ENCODE assay signal across 8 cellular contexts in genomic region chr2:24409700-24410556, GRCh38. TPM values are rescaled to one million over a fixed set of nuclear protein-coding genes. Genes with fewer than 3 reads are reported as not detected.
DNase-seq lines count a peak whose midpoint lies in the region; TF ChIP-seq lines count a peak whose summit lies in the region.

No MANE protein-coding gene starts in this region.

- H3K9ac ChIP-seq in mammary epithelial cell (ENCODE audit: insufficient read depth, low read length): no peak overlapping the region

- peaks cover 1% of the 10 kb centered on the region for H3K4me1 ChIP-seq in mammary epithelial cell (ENCODE audit: insufficient read depth, low read length)

- 47% methylated on average over 8 of the region's 13 CpGs for WGBS in mammary epithelial cell (ENCODE audit: low coverage, missing lambda C conversion rate)

- peak; percentile 38 for DNase-seq in stimulated activated CD4-positive, alpha-beta T cell treated with anti-CD3 and anti-CD28 coated beads, Interleukin-15, amount 100 ng/mL, for 24 hours
- DNase-seq in stimulated activated CD4-positive, alpha-beta T cell treated with anti-CD3 and anti-CD28 coated beads, Interleukin-12 subunit alpha, Interleukin-12 subunit beta, amount 100 ng/mL, for 4 hours: no peak
- peak; percentile 78 for DNase-seq in NCI-H1105 treated with DMSO at 0.1 percent for 48 hours (lab: John Stamatoyannopoulos, UW)
- peak; percentile 83 for DNase-seq in SIG-M5 treated with dmso at 0.1 percent for 504 hours (lab: John Stamatoyannopoulos, UW; ENCODE audit: unreplicated experiment)
- peak; percentile 49 for DNase-seq in mammary epithelial cell
- peak; percentile 14 for DNase-seq in kidney epithelial cell (ENCODE audit: low read depth)
- peak; percentile 1 for DNase-seq in stimulated activated CD8-positive, alpha-beta memory T cell treated with anti-CD3 and anti-CD28 coated beads, Interleukin-4, amount 100 ng/mL, for 24 hours (ENCODE audit: low read depth)
- no peak for DNase-seq in MG63

- no peak overlapping the region for H3K27ac ChIP-seq in mammary epithelial cell (ENCODE audit: insufficient read depth, low read depth, low read length)

- dilution Hi-C loops in mammary epithelial cell (cut with HindIII; ENCODE audit: low sequenced_read_pairs): no loop called here

- BruUV-seq in mammary epithelial cell (replicated peaks; lab: Mats Ljungman, UMichigan): no TSS peak

- TF ChIP-seq CTCF in mammary epithelial cell (conservative IDR thresholded peaks at IDR 0.05 in 1 of 2, IDR thresholded peaks at IDR 0.05 in 1 of 2; ENCODE audit: extremely low read depth in 1 of 2, insufficient read depth in 1 of 2, low read depth in 1 of 2, low read length in 2 of 2): peak; percentile 81 to 84
- TF ChIP-seq CTCF in kidney epithelial cell (IDR thresholded peaks at IDR 0.05; ENCODE audit: insufficient read depth, low read length, poor library complexity, severe bottlenecking): peak; percentile 84

- no peaks in the 10 kb centered on the region for H3K36me3 ChIP-seq in mammary epithelial cell (ENCODE audit: insufficient read depth, low read length)
- H3K36me3 ChIP-seq in kidney epithelial cell (ENCODE audit: control insufficient read depth, insufficient read depth, low read length): no peaks in the 10 kb centered on the region
- H3K36me3 ChIP-seq in MG63: no peaks in the 10 kb centered on the region

- peak overlapping the region; percentile 35 for H2AFZ ChIP-seq in mammary epithelial cell (ENCODE audit: low read depth, low read length)

- H3K27me3 ChIP-seq in mammary epithelial cell (ENCODE audit: insufficient read depth, low read length): no peaks in the 10 kb centered on the region
- H3K27me3 ChIP-seq in kidney epithelial cell (ENCODE audit: control insufficient read depth, insufficient read depth, low read length): no peaks in the 10 kb centered on the region
- H3K27me3 ChIP-seq in MG63: no peaks in the 10 kb centered on the region

- no peaks in the 10 kb centered on the region for H4K20me1 ChIP-seq in mammary epithelial cell (ENCODE audit: insufficient read depth, low read length)

- H3K4me3 ChIP-seq in mammary epithelial cell (replicated peaks in 1 of 3; ENCODE audit: insufficient read depth in 1 of 3, low read depth in 2 of 3, low read length in 3 of 3): no peak overlapping the region
- no peak overlapping the region for H3K4me3 ChIP-seq in kidney epithelial cell (ENCODE audit: low read depth, low read length)
- H3K4me3 ChIP-seq in MG63: no peak overlapping the region

- intact Hi-C loops in mammary epithelial cell (cut with micrococcal nuclease): loop anchor here (1.0 kb wide), 4 partner anchors 417 to 786 kb away; partner anchors contain the start of gene DNAJC27

- in situ Hi-C loops in mammary epithelial cell (cut with MboI; ENCODE audit: low sequenced_read_pairs in 2 of 2): loop anchor here (5.0 to 25.0 kb wide), 4 partner anchors 415 to 727 kb away; no protein-coding TSS in a partner anchor

- no peaks in the 10 kb centered on the region for H3K79me2 ChIP-seq in mammary epithelial cell (ENCODE audit: insufficient read depth, low read length)

- H3K9me3 ChIP-seq in mammary epithelial cell (replicated peaks; ENCODE audit: insufficient read depth, low read length) (no peaks in the 10 kb centered on the region), MG63 (no peaks in the 10 kb centered on the region)

- CTCF ChIA-PET in mammary epithelial cell (lab: Charles Lee; ENCODE audit: low non-redundant PET): interaction anchor here (0.6 kb wide), 2 partner anchors 11 to 351 kb away, joined by 3 to 5 read pairs; no protein-coding TSS in a partner anchor

- no peak overlapping the region for H3K4me2 ChIP-seq in mammary epithelial cell (ENCODE audit: insufficient read depth, low read depth, low read length)

RNA-seq across cellular contexts. Expression of gene ITSN2, which starts 49.6 kb away (rescaled TPM):
- 10 to 100 TPM; 27.8 to 34.2 TPM for total RNA-seq in mammary epithelial cell
- polyA plus RNA-seq in mammary epithelial cell: 14.1 TPM
- polyA minus RNA-seq in mammary epithelial cell: 12.8 TPM
- total RNA-seq in kidney epithelial cell: 23.0 and 39.1 TPM in 2 replicates
- 7.2 and 16.9 TPM in 2 replicates for total RNA-seq in MG63 (2014; rRNA removed; shearing (Covaris generic); ENCODE audit: low replicate concordance)

Comparison
In these comparisons a context has a peak if more than half of its experiments do, and no peak if none do; other contexts are left out.
1. DNase-seq: peak in stimulated activated CD4-positive, alpha-beta T cell treated with anti-CD3 and anti-CD28 coated beads, Interleukin-15, amount 100 ng/mL, for 24 hours (single experiment), NCI-H1105 treated with DMSO at 0.1 percent for 48 hours (single experiment), SIG-M5 treated with dmso at 0.1 percent for 504 hours (single experiment), mammary epithelial cell (single experiment), kidney epithelial cell (single experiment) and stimulated activated CD8-positive, alpha-beta memory T cell treated with anti-CD3 and anti-CD28 coated beads, Interleukin-4, amount 100 ng/mL, for 24 hours (single experiment); none in stimulated activated CD4-positive, alpha-beta T cell treated with anti-CD3 and anti-CD28 coated beads, Interleukin-12 subunit alpha, Interleukin-12 subunit beta, amount 100 ng/mL, for 4 hours (single experiment) and MG63 (single experiment).